In the genomic region with DNA sequence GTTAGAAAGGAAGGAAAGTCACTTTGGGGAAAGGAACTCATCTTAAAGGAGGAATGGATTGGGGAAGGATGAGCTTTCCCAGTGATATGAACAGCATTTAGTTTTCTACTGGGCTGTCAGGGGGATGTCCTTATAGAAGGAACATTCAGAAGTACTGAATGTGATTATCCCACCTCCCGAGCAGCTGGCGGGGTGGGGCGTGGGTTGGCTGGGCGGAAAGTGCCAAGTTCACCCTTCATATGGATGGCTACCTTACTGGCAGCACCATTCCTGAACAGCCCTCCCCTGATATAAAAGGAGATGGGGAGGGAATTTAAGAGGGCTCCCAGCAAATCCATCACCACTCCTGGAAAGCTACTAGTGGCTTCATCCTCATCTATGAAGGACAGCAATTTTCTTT, we compare ENCODE assay signal across 35 cellular contexts.
"Had no signal": no experiment of that assay in that cellular context is flagged by ENCODE, and none has a peak within 500 bp of the region (broad histone marks: within the 10 kb centered on the region; RNA-seq: fewer than 3 reads in every experiment).

No MANE protein-coding gene starts in this region.

- H3K36me3 ChIP-seq: MG63 had no signal

- H3K9me3 ChIP-seq: MG63 had no signal

- H3K27me3 ChIP-seq: MG63 had no signal

- H3K4me3 ChIP-seq: MG63 had no signal

- DNase-seq: Karpas-422, Kasumi-1, MG63, MM.1S, MV-4-11, NCI-H1048, NCI-H1092, NCI-H1092 treated with DMSO at 0.1 percent for 48 hours, NCI-H1105, NCI-H1105 treated with DMSO at 0.1 percent for 48 hours, NCI-H1417, NCI-H1417 treated with DMSO at 0.1 percent for 48 hours, NCI-H1436 treated with DMSO at 0.1 percent for 48 hours, NCI-H1694, NCI-H1694 treated with DMSO at 0.1 percent for 48 hours, NCI-H187, NCI-H187 treated with DMSO at 0.1 percent for 48 hours, NCI-H1930, NCI-H2029, NCI-H2029 treated with DMSO at 0.1 percent for 48 hours, NCI-H2081, NCI-H2081 treated with DMSO at 0.1 percent for 48 hours, NCI-H2107, NCI-H2171, NCI-H2171 treated with DMSO at 0.1 percent for 48 hours, NCI-H2227 treated with DMSO at 0.1 percent for 48 hours, NCI-H226, NCI-H345, NCI-H446, NCI-H446 treated with DMSO at 0.1 percent for 48 hours, NCI-H510A, NCI-H510A treated with DMSO at 0.1 percent for 48 hours, NCI-H524, NCI-H524 treated with DMSO at 0.1 percent for 48 hours, NCI-H526 had no signal
